ENCODE assay signal across 1 cellular context in the genomic region with DNA sequence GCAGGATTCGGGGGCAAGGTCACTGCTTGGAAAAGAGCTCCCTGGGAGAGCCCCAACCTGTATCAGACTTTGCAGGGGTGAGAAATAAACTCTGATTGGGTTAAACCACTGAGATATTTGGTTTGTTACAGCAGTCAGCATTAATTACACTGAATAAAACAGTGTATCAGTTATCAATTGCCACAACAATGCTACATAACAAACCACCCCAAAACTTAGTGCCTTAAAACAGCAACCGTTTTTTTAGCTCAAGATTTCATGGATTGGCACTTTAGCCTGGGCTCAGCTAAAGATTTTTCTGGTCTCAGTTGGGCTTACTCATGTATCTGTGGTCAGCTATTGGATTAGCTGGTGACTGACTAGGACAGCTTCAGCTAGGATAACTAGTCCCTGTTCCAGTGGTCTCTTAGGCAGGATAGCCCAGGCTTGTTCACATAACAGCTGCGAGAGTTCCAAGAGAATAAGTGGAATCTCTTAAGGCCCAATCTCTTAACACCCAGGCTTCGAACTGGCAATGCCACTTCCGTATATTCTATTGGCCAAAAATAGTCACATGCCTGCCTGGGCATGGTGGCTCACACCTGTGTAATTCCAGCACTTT. TPM values are rescaled to one million over a fixed set of nuclear protein-coding genes. Genes with fewer than 3 reads are reported as not detected.
"Had no signal": no experiment of that assay in that cellular context is flagged by ENCODE, and none has a peak within 500 bp of the region (broad histone marks: within the 10 kb centered on the region; RNA-seq: fewer than 3 reads in every experiment).

No MANE protein-coding gene starts in this region.

RNA-seq across cellular contexts. Expression of a gene that starts 49.1 kb away (rescaled TPM):
- polyA plus RNA-seq: naive thymus-derived CD8-positive, alpha-beta T cell had no signal
